ENCODE assay signal across 8 cellular contexts in the genomic region with DNA sequence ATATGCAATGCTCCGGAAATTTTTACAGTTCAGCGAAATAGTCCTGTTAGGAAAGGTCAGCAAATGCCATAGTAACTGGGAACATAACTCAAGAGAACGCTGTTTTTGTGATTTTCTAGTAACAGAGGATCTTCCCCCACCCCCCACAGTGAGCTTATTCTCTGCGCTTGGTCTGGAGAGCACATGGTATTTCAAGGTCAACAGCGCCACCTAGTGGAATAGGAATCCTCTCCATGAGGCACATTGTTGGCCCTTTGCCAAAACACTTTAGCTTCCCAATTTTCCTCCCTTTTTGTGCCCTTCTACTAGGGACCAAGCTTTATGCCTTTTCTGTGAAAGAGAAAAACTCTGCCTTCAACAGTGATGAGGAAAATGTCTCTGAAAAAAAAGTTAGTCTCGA.
A peak's percentile ranks its signal among the peaks of the same experiment; 100 is the strongest.
DNase-seq lines count a peak whose midpoint lies in the region; ATAC-seq and TF ChIP-seq lines count a peak whose summit lies in the region.

No MANE protein-coding gene starts in this region.

- H3K4me3 ChIP-seq in AG04449 (ENCODE audit: low read depth, low read length) (no peak overlapping the region), SU-DHL-6 (ENCODE audit: insufficient read depth, low read length, poor library complexity, severe bottlenecking) (no peak overlapping the region)

- H3K27ac ChIP-seq in SU-DHL-6 (ENCODE audit: low read depth, low read length) = no peak overlapping the region

- H3K4me2 ChIP-seq in SU-DHL-6 (ENCODE audit: low read depth, low read length, poor library complexity, severe bottlenecking) = no peak overlapping the region

- peak; percentile 12 for TF ChIP-seq CTCF in AG04449 (IDR thresholded peaks at IDR 0.05; ENCODE audit: insufficient read depth, low read length, missing control alignments)
- peak; percentile 61 for TF ChIP-seq CTCF in SU-DHL-6 (IDR thresholded peaks at IDR 0.05; ENCODE audit: insufficient read depth, low read length, poor library complexity, severe bottlenecking)

- POLR2A ChIA-PET in AG04449 (lab: Yijun Ruan, JAX) = no interaction called here

- no peaks in the 10 kb centered on the region for H3K9me2 ChIP-seq in SU-DHL-6 (replicated peaks; ENCODE audit: insufficient read depth, low read length)

- no peaks in the 10 kb centered on the region for H3K79me2 ChIP-seq in SU-DHL-6 (ENCODE audit: insufficient read depth, low read length)

- no peaks in the 10 kb centered on the region for H3K9me3 ChIP-seq in SU-DHL-6 (ENCODE audit: insufficient read depth, low read length)

- no peaks in the 10 kb centered on the region for H3F3A ChIP-seq in SU-DHL-6 (ENCODE audit: insufficient read depth)

- H3K9ac ChIP-seq in SU-DHL-6 (ENCODE audit: low read length) = no peak overlapping the region

- DNase-seq in AG04449 (ENCODE audit: low read depth, low spot score) (no peak), GM04503 (ENCODE audit: low read depth) (peak; percentile 3), NCI-H1092 (lab: John Stamatoyannopoulos, UW) (peak; percentile 36), globus pallidus (ENCODE audit: low spot score) (peak; percentile 49), dedifferentiated amniotic fluid mesenchymal stem cell (ENCODE audit: extremely low spot score) (no peak)
- DNase-seq in stimulated activated CD4-positive, alpha-beta T cell treated with anti-CD3 and anti-CD28 coated beads, TNF-alpha, amount 100 ng/mL, for 48 hours (ENCODE audit: low read depth in 3 of 3) = peak in 2 of 3 donors; percentile 16 to 36

- CTCF ChIA-PET in AG04449 (lab: Yijun Ruan, JAX) = no interaction called here

- H2AFZ ChIP-seq in SU-DHL-6 (ENCODE audit: low read depth, low read length, severe bottlenecking) = no peak overlapping the region

- no peaks in the 10 kb centered on the region for H3K36me3 ChIP-seq in SU-DHL-6 (ENCODE audit: low read length)

- no peaks in the 10 kb centered on the region for H4K20me1 ChIP-seq in SU-DHL-6 (ENCODE audit: low read depth, low read length)

- ATAC-seq in HG03159 (IDR thresholded peaks at IDR 0.05; ENCODE audit: unreplicated experiment) = no peak

- H3K27me3 ChIP-seq in SU-DHL-6 (ENCODE audit: low read length) = no peaks in the 10 kb centered on the region

Comparison
In these comparisons a context has a peak if more than half of its experiments do, and no peak if none do; other contexts are left out.
1. DNase-seq: peak in GM04503 (single experiment), NCI-H1092 (single experiment), globus pallidus (single experiment) and stimulated activated CD4-positive, alpha-beta T cell treated with anti-CD3 and anti-CD28 coated beads, TNF-alpha, amount 100 ng/mL, for 48 hours (2 of 3); none in AG04449 (single experiment) and dedifferentiated amniotic fluid mesenchymal stem cell (single experiment).